Comparison of ENCODE assay signal across 8 cellular contexts in the genomic region with DNA sequence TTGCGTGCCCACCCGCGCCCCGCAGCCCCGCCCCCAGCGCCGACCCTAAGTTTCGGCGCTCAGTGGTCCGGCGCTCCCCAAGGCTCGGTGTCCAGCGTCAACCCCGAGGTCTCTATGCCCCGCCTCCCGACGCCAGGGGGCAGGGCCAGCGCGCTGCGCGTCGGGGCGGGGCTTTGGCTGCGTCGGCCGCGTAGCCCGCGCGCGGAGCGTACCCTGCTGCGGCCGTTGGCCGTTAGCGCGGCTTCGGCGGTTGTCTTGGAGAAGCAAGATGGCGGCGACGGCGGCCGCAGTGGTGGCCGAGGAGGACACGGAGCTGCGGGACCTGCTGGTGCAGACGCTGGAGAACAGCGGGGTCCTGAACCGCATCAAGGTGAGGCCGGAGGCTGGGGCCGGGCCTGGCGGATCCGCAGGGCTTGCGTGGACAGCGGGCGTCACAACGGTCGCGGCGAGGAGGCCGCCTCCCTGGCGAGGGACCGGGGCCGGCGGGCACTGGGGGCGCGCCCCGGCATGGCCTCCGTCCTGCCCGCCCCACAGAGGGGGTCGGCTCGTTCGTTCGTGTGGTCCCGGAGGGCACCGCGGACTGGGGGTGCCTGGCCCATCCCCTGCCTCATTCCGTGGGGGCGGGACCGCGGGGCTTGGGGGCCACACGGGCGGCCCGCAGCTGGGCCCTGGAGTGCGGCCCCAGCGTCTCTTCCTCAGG. TPM values are rescaled to one million over a fixed set of nuclear protein-coding genes. Genes with fewer than 3 reads are reported as not detected.
DNase-seq lines count a peak whose midpoint lies in the region; ATAC-seq and TF ChIP-seq lines count a peak whose summit lies in the region.

A gene with protein sequence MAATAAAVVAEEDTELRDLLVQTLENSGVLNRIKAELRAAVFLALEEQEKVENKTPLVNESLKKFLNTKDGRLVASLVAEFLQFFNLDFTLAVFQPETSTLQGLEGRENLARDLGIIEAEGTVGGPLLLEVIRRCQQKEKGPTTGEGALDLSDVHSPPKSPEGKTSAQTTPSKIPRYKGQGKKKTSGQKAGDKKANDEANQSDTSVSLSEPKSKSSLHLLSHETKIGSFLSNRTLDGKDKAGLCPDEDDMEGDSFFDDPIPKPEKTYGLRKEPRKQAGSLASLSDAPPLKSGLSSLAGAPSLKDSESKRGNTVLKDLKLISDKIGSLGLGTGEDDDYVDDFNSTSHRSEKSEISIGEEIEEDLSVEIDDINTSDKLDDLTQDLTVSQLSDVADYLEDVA (plus strand): TSS at position 253 of the 700 bp plus-strand sequence. CDS start 16 bp downstream, at position 269.

- peaks cover 14% of the 10 kb centered on the region for H3K4me1 Mint-ChIP-seq in Caco-2 (ENCODE audit: low read depth, unreplicated experiment)

- peak within 1 kb of the TSS; percentile 79; the same call in 1 of the 2 replicates for H2AFZ ChIP-seq in OCI-LY3 (ENCODE audit: low read depth, low read length)

- H3K4me3 Mint-ChIP-seq in Caco-2 (ENCODE audit: unreplicated experiment): peak within 1 kb of the TSS; percentile 84

- H3K4me1 ChIP-seq in Caco-2 (peaks cover 3% of the 10 kb centered on the region; the same call in 1 of the 2 replicates), OCI-LY3 (ENCODE audit: low read length) (peaks cover 11% of the 10 kb centered on the region), mononuclear cell (ENCODE audit: insufficient read depth, low read length) (peaks cover 32% of the 10 kb centered on the region)

- intact Hi-C loops in Caco-2 (cut with micrococcal nuclease; ENCODE audit: unreplicated experiment): loop anchor here (5.0 to 10.0 kb wide), 3 partner anchors 123 to 614 kb away; a partner anchor contains a TSS

- peaks cover 17% of the 10 kb centered on the region for H3K36me3 Mint-ChIP-seq in Caco-2 (ENCODE audit: insufficient read depth, unreplicated experiment)

- H3K27me3 ChIP-seq in Caco-2 (replicated peaks; ENCODE audit: control insufficient read depth, insufficient read depth, low read length) (no peaks in the 10 kb centered on the region), OCI-LY3 (ENCODE audit: low read depth, low read length) (no peaks in the 10 kb centered on the region), mononuclear cell (ENCODE audit: insufficient read depth, low read length) (no peaks in the 10 kb centered on the region)

- ATAC-seq in GM21515 (IDR thresholded peaks at IDR 0.05; ENCODE audit: unreplicated experiment): peak; percentile 88

- H3K4me3 ChIP-seq in Caco-2 (ENCODE audit: low read depth, low read length) (peak within 1 kb of the TSS; percentile 67), OCI-LY3 (ENCODE audit: low read length) (peak within 1 kb of the TSS; percentile 96), epithelial cell of esophagus (ENCODE audit: low read length) (peak within 1 kb of the TSS; percentile 93), mononuclear cell (ENCODE audit: low read length) (peak within 1 kb of the TSS; percentile 84)

- H3K4me2 ChIP-seq in OCI-LY3 (ENCODE audit: low read length): peak within 1 kb of the TSS; percentile 86

- peak within 1 kb of the TSS; percentile 82 for H3K27ac Mint-ChIP-seq in Caco-2 (ENCODE audit: unreplicated experiment)

- peaks cover 29% of the 10 kb centered on the region for H3K79me2 ChIP-seq in OCI-LY3 (ENCODE audit: low read length)

- peak; percentile 92 to 95 for DNase-seq in Caco-2
- DNase-seq in HuH-7 (ENCODE audit: low spot score): peak; percentile 96
- peak; percentile 81 for DNase-seq in activated T-cell treated with anti-CD3 and anti-CD28 coated beads for 1 hour (ENCODE audit: low read depth)
- peak; percentile 95 for DNase-seq in epithelial cell of esophagus (ENCODE audit: low read depth)
- peak; percentile 86 to 95 for DNase-seq in stimulated activated CD8-positive, alpha-beta memory T cell treated with anti-CD3 and anti-CD28 coated beads, Interleukin-2, amount 100 ng/mL, for 48 hours (ENCODE audit: low read depth in 2 of 2)

- CTCF ChIA-PET in Caco-2 (lab: Charles Lee): interaction anchor here (0.6 to 1.8 kb wide), 4 partner anchors 8 to 142 kb away, joined by 3 to 8 read pairs (median 4); a partner anchor contains a TSS

- no peaks in the 10 kb centered on the region for H3K9me3 Mint-ChIP-seq in Caco-2 (ENCODE audit: unreplicated experiment)

- no peak for TF ChIP-seq CTCF in Caco-2 (IDR thresholded peaks at IDR 0.05; ENCODE audit: insufficient read depth in 1 of 2, low read depth in 1 of 2, low read length in 1 of 2, severe bottlenecking in 1 of 2, unreplicated experiment in 1 of 2)
- TF ChIP-seq CTCF in OCI-LY3 (IDR thresholded peaks at IDR 0.05; ENCODE audit: low read depth, low read length): no peak
- no peak for TF ChIP-seq CTCF in epithelial cell of esophagus (IDR thresholded peaks at IDR 0.05; ENCODE audit: insufficient read depth, low read depth, low read length, missing control alignments)

- BruUV-seq in Caco-2 (replicated peaks; lab: Mats Ljungman, UMichigan): no TSS peak

- H3K27me3 Mint-ChIP-seq in Caco-2 (ENCODE audit: insufficient read depth, unreplicated experiment): no peaks in the 10 kb centered on the region

- H3K27ac ChIP-seq in OCI-LY3 (ENCODE audit: low read length): peak within 1 kb of the TSS; percentile 57

- POLR2A ChIA-PET in Caco-2 (lab: Charles Lee): no interaction called here

- 0 out of 2 replicates have a peak, but pooled peaks cover 3% of the 10 kb centered on the region for H4K20me1 ChIP-seq in OCI-LY3 (ENCODE audit: insufficient read depth, low read length)

- H3K36me3 ChIP-seq in Caco-2 (ENCODE audit: control insufficient read depth, insufficient read depth, low read length) (no peaks in the 10 kb centered on the region), OCI-LY3 (replicated peaks; ENCODE audit: low read depth, low read length) (peaks cover 7% of the 10 kb centered on the region)

- H3K9me3 ChIP-seq in Caco-2 (no peaks in the 10 kb centered on the region), OCI-LY3 (ENCODE audit: insufficient read depth, low read length) (no peaks in the 10 kb centered on the region), mononuclear cell (ENCODE audit: low read depth, low read length) (no peaks in the 10 kb centered on the region)

- peak within 1 kb of the TSS; percentile 85 for H3K9ac ChIP-seq in OCI-LY3 (ENCODE audit: low read length)

RNA-seq across cellular contexts. Expression of the gene that starts here (rescaled TPM):
- total RNA-seq in Caco-2 (2022) (36.3 and 37.0 TPM in 2 replicates), mononuclear cell (12.6 TPM)

Comparison
In these comparisons a context has a peak if more than half of its experiments do, and no peak if none do; other contexts are left out.
1. Peak in every context shown above with its lines: DNase-seq, ATAC-seq, H3K4me3 ChIP-seq and H3K27ac ChIP-seq.